Comparison of ENCODE assay signal across 8 cellular contexts in genomic region chr4:114598191-114599121, GRCh38. TPM values are rescaled to one million over a fixed set of nuclear protein-coding genes. Genes with fewer than 3 reads are reported as not detected.
DNase-seq lines count a peak whose midpoint lies in the region; ATAC-seq and FAIRE-seq lines count a peak whose summit lies in the region.

Gene UGT8, plus strand, starts transcription at chr4:114598807. Its CDS starts 24,074 bp downstream, at chr4:114622881.

- FAIRE-seq in urothelium cell line (lab: Jason Lieb, UNC) = peak; percentile 81

- peaks cover 40% of the 10 kb centered on the region for H3K27me3 Mint-ChIP-seq in activated T-cell treated with anti-CD3 and anti-CD28 coated beads, Interleukin-2, amount 50 U/mL, for 72 hours (ENCODE audit: low read depth)

- H3K4me1 Mint-ChIP-seq in activated T-cell treated with anti-CD3 and anti-CD28 coated beads, Interleukin-2, amount 50 U/mL, for 72 hours (ENCODE audit: low read depth) = peaks cover 18% of the 10 kb centered on the region

- H3K4me3 Mint-ChIP-seq in activated T-cell treated with anti-CD3 and anti-CD28 coated beads, Interleukin-2, amount 50 U/mL, for 72 hours = peak within 1 kb of the TSS; percentile 70 to 75

- no peak within 1 kb of the TSS for H3K27ac Mint-ChIP-seq in activated T-cell treated with anti-CD3 and anti-CD28 coated beads, Interleukin-2, amount 50 U/mL, for 72 hours

- H3K9me3 Mint-ChIP-seq in activated T-cell treated with anti-CD3 and anti-CD28 coated beads, Interleukin-2, amount 50 U/mL, for 72 hours = no peaks in the 10 kb centered on the region

- ATAC-seq in HG03039 (IDR thresholded peaks at IDR 0.05; ENCODE audit: unreplicated experiment) = peak; percentile 40
- peak; percentile 75 to 77 for ATAC-seq in activated T-cell treated with anti-CD3 and anti-CD28 coated beads, Interleukin-2, amount 50 U/mL, for 72 hours (replicated peaks in 1 of 2)

- DNase-seq in stimulated activated naive CD4-positive, alpha-beta T cell treated with Interleukin-2 at 50 U/mL for 16 hours (lab: John Stamatoyannopoulos, UW) = peak; percentile 5
- no peak for DNase-seq in stimulated activated naive CD4-positive, alpha-beta T cell (lab: John Stamatoyannopoulos, UW)
- DNase-seq in NCI-H446 (lab: John Stamatoyannopoulos, UW) = peak; percentile 36 to 84
- peak; percentile 42 to 51 for DNase-seq in activated T-cell treated with anti-CD3 and anti-CD28 coated beads, Interleukin-2, amount 50 U/mL, for 72 hours
- DNase-seq in globus pallidus (ENCODE audit: low spot score) = peak; percentile 88
- DNase-seq in nucleus accumbens (lab: John Stamatoyannopoulos, UW) = peak in 53 of 56 donors; percentile 16 to 85 (median 68)
- DNase-seq in urothelium cell line (ENCODE audit: low spot score) = peak; percentile 85

- H3K36me3 Mint-ChIP-seq in activated T-cell treated with anti-CD3 and anti-CD28 coated beads, Interleukin-2, amount 50 U/mL, for 72 hours (ENCODE audit: insufficient read depth in 2 of 2) = no peaks in the 10 kb centered on the region

RNA-seq across cellular contexts. Expression of gene UGT8, which starts in this region (rescaled TPM):
- total RNA-seq in activated T-cell treated with anti-CD3 and anti-CD28 coated beads, Interleukin-2, amount 50 U/mL, for 72 hours = under 1 TPM; 0.22 to 0.74 TPM

Comparison
In these comparisons a context has a peak if more than half of its experiments do, and no peak if none do; other contexts are left out.
1. DNase-seq: peak in stimulated activated naive CD4-positive, alpha-beta T cell treated with Interleukin-2 at 50 U/mL for 16 hours (single experiment), NCI-H446 (2 of 2), globus pallidus (single experiment), nucleus accumbens (53 of 56) and urothelium cell line (single experiment); none in stimulated activated naive CD4-positive, alpha-beta T cell (0 of 6).
2. Peak in DNase-seq and ATAC-seq in activated T-cell treated with anti-CD3 and anti-CD28 coated beads, Interleukin-2, amount 50 U/mL, for 72 hours; RNA of the gene not detected or under 1 TPM.